ENCODE assay signal across 27 cellular contexts in genomic region chr1:202110977-202111376, GRCh38. TPM values are rescaled to one million over a fixed set of nuclear protein-coding genes. Genes with fewer than 3 reads are reported as not detected.
"Had no signal": no experiment of that assay in that cellular context is flagged by ENCODE, and none has a peak within 500 bp of the region (broad histone marks: within the 10 kb centered on the region; RNA-seq: fewer than 3 reads in every experiment).

No MANE protein-coding gene starts in this region.

- H3K9me3 Mint-ChIP-seq: activated naive CD8-positive, alpha-beta T cell treated with anti-CD3 and anti-CD28 coated beads, Interleukin-2, amount 50 U/mL, for 24 hours; activated T-helper 1 cell treated with anti-CD3 and anti-CD28 coated beads, Interleukin-12 subunit alpha, Interleukin-12 subunit beta, Interleukin-2, Interleukin-4 antibody, amounts not matched to agents 30 ng/mL and 10 ng/mL and 1 ng/mL, durations not matched to agents 14 hours and 24 hours and 36 hours; brain; dendritic cell treated with granulocyte-macrophage colony-stimulating factor and Interleukin-4, amounts not matched to agents 40 ng/mL and 50 ng/mL, for 4 days; immature natural killer cell; natural killer cell treated with Interleukin-12 subunit alpha and Interleukin-12 subunit beta and Interleukin-15 and Interleukin-18, amount 100 ng/mL, for 72 hours; stimulated activated memory B cell treated with anti-CD40 and anti-IgM and Interleukin-4, amounts not matched to agents 10 μg/mL and 1 μg/mL and 100 μg/mL, for 72 hours had no signal

- H3K36me3 ChIP-seq: stomach, suprapubic skin, transverse colon, vagina had no signal

- H3K4me1 Mint-ChIP-seq: activated naive CD8-positive, alpha-beta T cell treated with anti-CD3 and anti-CD28 coated beads, Interleukin-2, amount 50 U/mL, for 24 hours; immature natural killer cell had no signal

- H3K36me3 Mint-ChIP-seq: brain; immature natural killer cell; natural killer cell treated with Interleukin-12 subunit alpha and Interleukin-12 subunit beta and Interleukin-15 and Interleukin-18, amount 100 ng/mL, for 72 hours; stimulated activated memory B cell treated with anti-CD40 and anti-IgM and Interleukin-4, amounts not matched to agents 10 μg/mL and 1 μg/mL and 100 μg/mL, for 72 hours had no signal

- H3K4me3 Mint-ChIP-seq: activated CD8-positive, alpha-beta T cell treated with anti-CD3 and anti-CD28 coated beads, Interleukin-2, amount 10 ng/mL, durations not matched to agents 7 days and 5 days; activated naive CD8-positive, alpha-beta T cell treated with anti-CD3 and anti-CD28 coated beads, Interleukin-2, amount 50 U/mL, for 24 hours; activated T-helper 1 cell treated with anti-CD3 and anti-CD28 coated beads, Interleukin-12 subunit alpha, Interleukin-12 subunit beta, Interleukin-2, Interleukin-4 antibody, amounts not matched to agents 30 ng/mL and 10 ng/mL and 1 ng/mL, durations not matched to agents 14 hours and 24 hours and 36 hours; brain; dendritic cell treated with granulocyte-macrophage colony-stimulating factor and Interleukin-4, amounts not matched to agents 40 ng/mL and 50 ng/mL, for 4 days; immature natural killer cell; natural killer cell treated with Interleukin-12 subunit alpha and Interleukin-12 subunit beta and Interleukin-15 and Interleukin-18, amount 100 ng/mL, for 72 hours; stimulated activated memory B cell treated with anti-CD40 and anti-IgM and Interleukin-4, amounts not matched to agents 10 μg/mL and 1 μg/mL and 100 μg/mL, for 72 hours had no signal

- DNase-seq: activated CD4-positive, alpha-beta T cell treated with anti-CD3 and anti-CD28 coated beads, Interleukin-2, amount 50 U/mL, for 1 hour; activated CD8-positive, alpha-beta T cell treated with anti-CD3 and anti-CD28 coated beads, Interleukin-2, amount 10 ng/mL, durations not matched to agents 7 days and 5 days; activated gamma-delta T cell; activated naive CD4-positive, alpha-beta T cell treated with anti-CD3 and anti-CD28 coated beads, Interleukin-2, amount 50 U/mL, for 16 hours; activated naive CD8-positive, alpha-beta T cell treated with anti-CD3 and anti-CD28 coated beads, Interleukin-2, amount 50 U/mL, for 24 hours; effector CD8-positive, alpha-beta T cell; foreskin keratinocyte; immature natural killer cell; kidney glomerular epithelial cell; left ventricle myocardium superior; nucleus accumbens; posterior cingulate gyrus; small intestine; stimulated activated CD4-positive, alpha-beta T cell treated with anti-CD3 and anti-CD28 coated beads, Interleukin-2, amount 100 ng/mL, for 24 hours; stomach; T-helper 2 cell; transverse colon had no signal

- H3K9me3 ChIP-seq: stomach, suprapubic skin, transverse colon, vagina had no signal

- H3K27ac ChIP-seq: foreskin keratinocyte, hepatocyte, stomach, suprapubic skin, vagina had no signal

- H3K27me3 Mint-ChIP-seq: brain; stimulated activated memory B cell treated with anti-CD40 and anti-IgM and Interleukin-4, amounts not matched to agents 10 μg/mL and 1 μg/mL and 100 μg/mL, for 72 hours had no signal

- H3K4me3 ChIP-seq: hepatocyte, stomach, suprapubic skin, transverse colon, vagina had no signal

- H3K27me3 ChIP-seq: foreskin keratinocyte, hepatocyte, stomach, suprapubic skin, transverse colon, vagina had no signal

- H3K4me2 ChIP-seq: hepatocyte had no signal

- H3K27ac Mint-ChIP-seq: activated CD8-positive, alpha-beta T cell treated with anti-CD3 and anti-CD28 coated beads, Interleukin-2, amount 10 ng/mL, durations not matched to agents 7 days and 5 days; activated naive CD8-positive, alpha-beta T cell treated with anti-CD3 and anti-CD28 coated beads, Interleukin-2, amount 50 U/mL, for 24 hours; activated T-helper 1 cell treated with anti-CD3 and anti-CD28 coated beads, Interleukin-12 subunit alpha, Interleukin-12 subunit beta, Interleukin-2, Interleukin-4 antibody, amounts not matched to agents 30 ng/mL and 10 ng/mL and 1 ng/mL, durations not matched to agents 14 hours and 24 hours and 36 hours; dendritic cell treated with granulocyte-macrophage colony-stimulating factor and Interleukin-4, amounts not matched to agents 40 ng/mL and 50 ng/mL, for 4 days; immature natural killer cell; natural killer cell treated with Interleukin-12 subunit alpha and Interleukin-12 subunit beta and Interleukin-15 and Interleukin-18, amount 100 ng/mL, for 72 hours; stimulated activated memory B cell treated with anti-CD40 and anti-IgM and Interleukin-4, amounts not matched to agents 10 μg/mL and 1 μg/mL and 100 μg/mL, for 72 hours had no signal

- H2AFZ ChIP-seq: hepatocyte had no signal

RNA-seq across cellular contexts. Expression of gene GPR37L1, which starts 11.7 kb away (rescaled TPM):
- total RNA-seq: activated CD8-positive, alpha-beta T cell treated with anti-CD3 and anti-CD28 coated beads, Interleukin-2, amount 10 ng/mL, durations not matched to agents 7 days and 5 days; activated T-helper 1 cell treated with anti-CD3 and anti-CD28 coated beads, Interleukin-12 subunit alpha, Interleukin-12 subunit beta, Interleukin-2, Interleukin-4 antibody, amounts not matched to agents 30 ng/mL and 10 ng/mL and 1 ng/mL, durations not matched to agents 14 hours and 24 hours and 36 hours; cardiac septum; foreskin keratinocyte; hepatocyte; natural killer cell treated with Interleukin-12 subunit alpha and Interleukin-12 subunit beta and Interleukin-15 and Interleukin-18, amount 100 ng/mL, for 72 hours; suprapubic skin had no signal

RNA-seq across cellular contexts. Expression of gene PTPN7, which starts 49.4 kb away (rescaled TPM):
- total RNA-seq: foreskin keratinocyte, hepatocyte, renal cortical epithelial cell had no signal
- polyA plus RNA-seq: foreskin keratinocyte had no signal
